ENCODE assay signal across 12 cellular contexts in the genomic region with DNA sequence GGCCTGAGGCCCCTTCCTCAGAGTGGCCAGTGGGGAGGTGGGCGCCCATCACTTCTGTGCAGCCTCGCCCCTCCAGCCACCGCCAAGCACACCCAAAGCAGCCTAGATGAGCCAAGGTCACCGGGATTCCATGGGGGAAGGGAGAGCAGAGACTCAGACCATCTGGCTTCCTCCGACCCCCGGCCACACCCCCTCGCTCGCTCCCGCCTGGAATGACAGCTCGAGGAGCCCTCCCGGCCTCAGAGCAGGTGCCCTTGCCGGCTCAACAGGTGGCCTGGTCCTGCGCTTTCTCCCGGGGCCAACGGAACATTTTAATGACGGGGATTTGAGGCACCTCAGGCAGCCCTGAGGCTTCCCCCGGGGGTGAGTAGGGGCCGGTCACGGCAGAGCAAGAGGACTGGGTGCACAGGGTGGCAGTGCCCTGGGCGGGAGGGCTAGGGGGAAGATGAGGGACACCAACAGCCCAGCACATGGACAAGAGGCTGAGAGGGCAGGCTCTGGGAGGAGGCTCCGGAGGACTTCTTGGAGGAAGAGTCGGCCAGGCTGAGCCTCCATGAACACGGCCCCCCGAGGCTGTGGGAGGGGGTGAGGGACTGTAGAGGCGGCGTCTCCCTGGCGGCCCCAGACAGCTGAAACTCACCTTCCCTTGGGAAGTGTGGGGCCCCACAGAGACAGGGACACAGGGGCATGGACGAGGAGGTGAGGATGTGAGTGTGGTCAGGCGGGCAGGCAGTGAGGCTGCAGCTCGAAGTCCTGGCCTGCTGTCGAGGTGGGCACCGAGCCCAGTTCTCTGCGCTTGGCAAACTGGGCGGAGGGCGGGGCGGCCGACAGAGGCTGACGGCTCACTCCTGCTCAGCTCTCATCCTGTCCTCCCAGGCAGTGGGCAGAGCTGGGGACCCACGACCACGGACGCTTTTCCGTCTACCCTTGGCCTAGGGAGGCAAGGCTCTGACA. TPM values are rescaled to one million over a fixed set of nuclear protein-coding genes. Genes with fewer than 3 reads are reported as not detected.
DNase-seq lines count a peak whose midpoint lies in the region; ATAC-seq and TF ChIP-seq lines count a peak whose summit lies in the region.
"Had no signal": no experiment of that assay in that cellular context is flagged by ENCODE, and none has a peak within 500 bp of the region (broad histone marks: within the 10 kb centered on the region; RNA-seq: fewer than 3 reads in every experiment).

No MANE protein-coding gene starts in this region.

- ATAC-seq in heart left ventricle (peak in 3 of 4 donors; percentile 19 to 40 (median 38)), Right ventricle myocardium inferior (no peak), PC-3 (peak; percentile 49), right cardiac atrium (peak; percentile 18 to 26), HG03571 (IDR thresholded peaks at IDR 0.05; ENCODE audit: unreplicated experiment) (no peak), GM18858 (IDR thresholded peaks at IDR 0.05; ENCODE audit: unreplicated experiment) (no peak)

- TF ChIP-seq POLR2A in heart left ventricle (IDR thresholded peaks at IDR 0.05): no peak

- H3K4me2 ChIP-seq in PC-3 (ENCODE audit: low read length): no peak overlapping the region

- POLR2A ChIA-PET in PC-3 (lab: Charles Lee; ENCODE audit: unreplicated experiment): no interaction called here

- TF ChIP-seq CTCF in heart left ventricle (IDR thresholded peaks at IDR 0.05): no peak
- TF ChIP-seq CTCF in PC-3 (conservative IDR thresholded peaks at IDR 0.05; ENCODE audit: low read depth, low read length): no peak
- no peak for TF ChIP-seq CTCF in brain microvascular endothelial cell (IDR thresholded peaks at IDR 0.05; ENCODE audit: low read depth, low read length, missing control alignments)

- in situ Hi-C loops in brain microvascular endothelial cell (cut with HindIII; ENCODE audit: low pct_ligation_motif_present, low sequenced_read_pairs): no loop called here

- WGBS in heart left ventricle, 4 donors: 34 to 47% (median 43%) methylated on average over 26 to 42 of the region's 42 CpGs
- 38% methylated on average over 42 of the region's 42 CpGs for WGBS in right cardiac atrium

- no peaks in the 10 kb centered on the region for H3F3A ChIP-seq in PC-3 (ENCODE audit: low read length, unreplicated experiment)

- no peak overlapping the region for H2AFZ ChIP-seq in PC-3 (ENCODE audit: low read length)

- H3K4me1 ChIP-seq in heart left ventricle (no peaks in the 10 kb centered on the region), PC-3 (ENCODE audit: insufficient read depth, low read length) (no peaks in the 10 kb centered on the region), right cardiac atrium (ENCODE audit: control insufficient read depth, insufficient read depth, low read length) (no peaks in the 10 kb centered on the region)

- intact Hi-C loops in heart left ventricle (cut with DNase I) (loop anchor here in 1 of 10 donors (2.0 kb wide), 1 partner anchor 84 kb away; no protein-coding TSS in a partner anchor), Right ventricle myocardium inferior (cut with DNase I) (no loop called here), PC-3 (cut with micrococcal nuclease) (no loop called here), right cardiac atrium (cut with DNase I) (loop anchor here in 1 of 4 donors (2.0 kb wide), 1 partner anchor 86 kb away; no protein-coding TSS in a partner anchor)

- H3K27me3 ChIP-seq in heart left ventricle: peaks cover 6 to 72% (median 25%) of the 10 kb centered on the region in 9 donors
- peaks cover 37% of the 10 kb centered on the region for H3K27me3 ChIP-seq in PC-3 (ENCODE audit: low read length)
- H3K27me3 ChIP-seq in right cardiac atrium (ENCODE audit: control insufficient read depth, insufficient read depth): no peaks in the 10 kb centered on the region
- H3K27me3 ChIP-seq in brain microvascular endothelial cell (replicated peaks): peaks cover 6% of the 10 kb centered on the region

- no peak overlapping the region for H3K9ac ChIP-seq in PC-3 (ENCODE audit: low read length)
- H3K9ac ChIP-seq: BLaER1 treated with 17β-estradiol and CSF1 and Interleukin-3, amounts not matched to agents 10 nM and 100 nM had no signal

- H3K36me3 ChIP-seq in heart left ventricle (no peaks in the 10 kb centered on the region), PC-3 (ENCODE audit: low read depth, low read length) (no peaks in the 10 kb centered on the region), brain microvascular endothelial cell (replicated peaks) (no peaks in the 10 kb centered on the region)
- H3K36me3 ChIP-seq: BLaER1 treated with 17β-estradiol and CSF1 and Interleukin-3, amounts not matched to agents 10 nM and 100 nM; neutrophil had no signal

- H3K9me3 ChIP-seq in heart left ventricle (no peaks in the 10 kb centered on the region), PC-3 (ENCODE audit: low read length) (no peaks in the 10 kb centered on the region), right cardiac atrium (ENCODE audit: control insufficient read depth, low read length) (no peaks in the 10 kb centered on the region)
- H3K9me3 ChIP-seq: BLaER1 treated with 17β-estradiol and CSF1 and Interleukin-3, amounts not matched to agents 10 nM and 100 nM; neutrophil had no signal

- CTCF ChIA-PET in PC-3 (lab: Charles Lee): no interaction called here

- no TSS peak for BruUV-seq in PC-3 (replicated peaks; lab: Mats Ljungman, UMichigan)

- no peaks in the 10 kb centered on the region for H3K79me2 ChIP-seq in PC-3 (ENCODE audit: low read length)

- DNase-seq in heart left ventricle (peak in 2 of 5 donors; percentile 58 to 62), Right ventricle myocardium inferior (ENCODE audit: missing footprints) (no peak), PC-3 (peak; percentile 49), right cardiac atrium (peak; percentile 55 to 85 (median 84)), brain microvascular endothelial cell (no peak)
- DNase-seq in effector CD8-positive, alpha-beta T cell (lab: John Stamatoyannopoulos, UW): no peak
- DNase-seq: NCI-H2107 had no signal

- H3K9me2 ChIP-seq in PC-3 (replicated peaks; ENCODE audit: low read length): no peaks in the 10 kb centered on the region

- H3K4me3 ChIP-seq in heart left ventricle (no peak overlapping the region), PC-3 (ENCODE audit: low read length) (no peak overlapping the region), right cardiac atrium (ENCODE audit: low read length) (no peak overlapping the region), brain microvascular endothelial cell (ENCODE audit: low read depth, low read length) (no peak overlapping the region)
- H3K4me3 ChIP-seq: BLaER1 treated with 17β-estradiol and CSF1 and Interleukin-3, amounts not matched to agents 10 nM and 100 nM had no signal

- H3K27ac ChIP-seq in heart left ventricle: no peak overlapping the region
- no peak overlapping the region for H3K27ac ChIP-seq in PC-3 (ENCODE audit: low read length)
- no peak overlapping the region for H3K27ac ChIP-seq in right cardiac atrium (ENCODE audit: low read length)
- H3K27ac ChIP-seq in brain microvascular endothelial cell: no peak overlapping the region
- H3K27ac ChIP-seq: BLaER1 treated with 17β-estradiol and CSF1 and Interleukin-3, amounts not matched to agents 10 nM and 100 nM; neutrophil had no signal

- H4K20me1 ChIP-seq in PC-3 (ENCODE audit: low read length): no peaks in the 10 kb centered on the region

RNA-seq across cellular contexts. Expression of a gene that starts 12.5 kb away (rescaled TPM):
- total RNA-seq in heart left ventricle (not detected), Right ventricle myocardium inferior (0.19 TPM), PC-3 (2014; rRNA removed) (not detected in 2 replicates), right cardiac atrium (under 1 TPM in 2 of 4 donors, not detected in 2; 0.15 to 0.23 TPM)
- polyA plus RNA-seq in heart left ventricle (not detected), right cardiac atrium (0.05 TPM)
- total RNA-seq: urinary bladder had no signal
- polyA plus RNA-seq: urinary bladder had no signal

RNA-seq across cellular contexts. Expression of a gene that starts 36.0 kb away (rescaled TPM):
- 10 to 100 TPM in 3 of 9 donors, 1 to 10 TPM in 5, under 1 TPM in 1; 0.39 to 20.1 (median 6.5) TPM for total RNA-seq in heart left ventricle
- 1 to 10 TPM in 1 of 2 donors, under 1 TPM in 1; 0.22 to 1.3 TPM for polyA plus RNA-seq in heart left ventricle
- 14.7 TPM for total RNA-seq in Right ventricle myocardium inferior
- 0.51 and 1.0 TPM in 2 replicates for total RNA-seq in PC-3 (2014; rRNA removed)
- total RNA-seq in right cardiac atrium: 10 to 100 TPM in 3 of 4 donors, 1 to 10 TPM in 1; 7.7 to 35.3 (median 22.6) TPM
- polyA plus RNA-seq in right cardiac atrium: 13.4 TPM

RNA-seq across cellular contexts. Expression of a gene that starts 44.3 kb away (rescaled TPM):
- 10 to 100 TPM in 2 of 9 donors, 1 to 10 TPM in 7; 1.6 to 14.6 (median 2.6) TPM for total RNA-seq in heart left ventricle
- polyA plus RNA-seq in heart left ventricle: 1 to 10 TPM; 5.3 to 6.2 TPM
- 6.0 TPM for total RNA-seq in Right ventricle myocardium inferior
- total RNA-seq in PC-3 (2014; rRNA removed): 4.1 and 7.8 TPM in 2 replicates
- 1 to 10 TPM; 4.2 to 7.8 (median 6.0) TPM for total RNA-seq in right cardiac atrium
- 7.5 TPM for polyA plus RNA-seq in right cardiac atrium

Comparison
In these comparisons a context has a peak if more than half of its experiments do, and no peak if none do; other contexts are left out.
1. ATAC-seq: peak in heart left ventricle (3 of 4), PC-3 (single experiment) and right cardiac atrium (2 of 2); none in Right ventricle myocardium inferior (single experiment), HG03571 (single experiment) and GM18858 (single experiment).
2. DNase-seq: peak in PC-3 (single experiment) and right cardiac atrium (3 of 3); none in Right ventricle myocardium inferior (single experiment), brain microvascular endothelial cell (single experiment) and effector CD8-positive, alpha-beta T cell (single experiment).